21 cellular contexts compared by ENCODE assay signal in genomic region chr12:123617144-123617543, GRCh38.
"Had no signal": no experiment of that assay in that cellular context is flagged by ENCODE, and none has a peak within 500 bp of the region (broad histone marks: within the 10 kb centered on the region; RNA-seq: fewer than 3 reads in every experiment).

No MANE protein-coding gene starts in this region.

- H3K27ac ChIP-seq: gastrocnemius medialis, lower lobe of right lung, ovary, sigmoid colon, stomach, transverse colon, upper lobe of right lung, uterus had no signal

- ATAC-seq: gastrocnemius medialis; left ventricle myocardium superior; lower lobe of right lung; natural killer cell; stimulated activated effector memory CD8-positive, alpha-beta T cell treated with anti-CD3 and anti-CD28 coated beads, Interleukin-12 subunit alpha, Interleukin-12 subunit beta, amount 100 ng/mL, for 72 hours; upper lobe of right lung had no signal

- DNase-seq: cortex of kidney; effector CD4-positive, alpha-beta T cell; foreskin fibroblast; gastrocnemius medialis; head of caudate nucleus; left ventricle myocardium superior; lower lobe of right lung; natural killer cell; occipital lobe; ovary; retina; sigmoid colon; stimulated activated CD4-positive, alpha-beta T cell treated with anti-CD3 and anti-CD28 coated beads, Interleukin-2, amount 100 ng/mL, for 24 hours; stimulated activated CD4-positive, alpha-beta T cell treated with anti-CD3 and anti-CD28 coated beads, Interleukin-4, amount 100 ng/mL, for 24 hours; stimulated activated naive CD4-positive, alpha-beta T cell treated with Interleukin-2 at 50 U/mL for 16 hours; stomach; transverse colon; uterus had no signal

- H3K36me3 ChIP-seq: ovary, uterus had no signal

- H3K4me3 ChIP-seq: gastrocnemius medialis, lower lobe of right lung, ovary, sigmoid colon, stomach, transverse colon, upper lobe of right lung, uterus had no signal

- H3K9me3 ChIP-seq: gastrocnemius medialis, lower lobe of right lung, ovary, sigmoid colon, stomach, transverse colon, upper lobe of right lung, uterus had no signal

- H3K27me3 ChIP-seq: gastrocnemius medialis, ovary, sigmoid colon, stomach, transverse colon, upper lobe of right lung, uterus had no signal

- H3K27ac Mint-ChIP-seq: natural killer cell; stimulated activated effector memory CD8-positive, alpha-beta T cell treated with anti-CD3 and anti-CD28 coated beads, Interleukin-12 subunit alpha, Interleukin-12 subunit beta, amount 100 ng/mL, for 72 hours had no signal

- H3K4me3 Mint-ChIP-seq: natural killer cell; stimulated activated effector memory CD8-positive, alpha-beta T cell treated with anti-CD3 and anti-CD28 coated beads, Interleukin-12 subunit alpha, Interleukin-12 subunit beta, amount 100 ng/mL, for 72 hours had no signal

- H3K4me1 ChIP-seq: gastrocnemius medialis, lower lobe of right lung, stomach, transverse colon, uterus had no signal

- H3K4me1 Mint-ChIP-seq: stimulated activated effector memory CD8-positive, alpha-beta T cell treated with anti-CD3 and anti-CD28 coated beads, Interleukin-12 subunit alpha, Interleukin-12 subunit beta, amount 100 ng/mL, for 72 hours had no signal

- FAIRE-seq: keratinocyte had no signal
